ENCODE assay signal across 1 cellular context in the genomic region with DNA sequence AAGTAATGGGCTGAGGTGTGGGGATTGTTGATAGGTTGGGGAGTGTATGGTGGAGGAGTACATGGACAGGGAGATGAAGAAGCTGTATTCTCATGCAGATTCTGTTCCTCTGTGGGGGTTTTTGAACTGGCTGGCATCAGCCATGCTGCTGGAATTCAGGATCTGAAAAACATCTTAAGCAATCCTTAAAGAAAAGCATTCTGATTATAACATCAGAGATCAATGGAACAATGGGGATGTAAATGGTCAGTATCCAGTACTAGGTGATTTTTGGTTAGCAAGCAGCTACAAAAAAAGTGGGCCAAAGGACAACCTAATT.
TF ChIP-seq lines count a peak whose summit lies in the region.

No MANE protein-coding gene starts in this region.

TF ChIP-seq in GM23338, 12 proteins besides CTCF, POLR2A, EP300 and RAD21 (continued from another document):
- TF ChIP-seq, protein P1, sequence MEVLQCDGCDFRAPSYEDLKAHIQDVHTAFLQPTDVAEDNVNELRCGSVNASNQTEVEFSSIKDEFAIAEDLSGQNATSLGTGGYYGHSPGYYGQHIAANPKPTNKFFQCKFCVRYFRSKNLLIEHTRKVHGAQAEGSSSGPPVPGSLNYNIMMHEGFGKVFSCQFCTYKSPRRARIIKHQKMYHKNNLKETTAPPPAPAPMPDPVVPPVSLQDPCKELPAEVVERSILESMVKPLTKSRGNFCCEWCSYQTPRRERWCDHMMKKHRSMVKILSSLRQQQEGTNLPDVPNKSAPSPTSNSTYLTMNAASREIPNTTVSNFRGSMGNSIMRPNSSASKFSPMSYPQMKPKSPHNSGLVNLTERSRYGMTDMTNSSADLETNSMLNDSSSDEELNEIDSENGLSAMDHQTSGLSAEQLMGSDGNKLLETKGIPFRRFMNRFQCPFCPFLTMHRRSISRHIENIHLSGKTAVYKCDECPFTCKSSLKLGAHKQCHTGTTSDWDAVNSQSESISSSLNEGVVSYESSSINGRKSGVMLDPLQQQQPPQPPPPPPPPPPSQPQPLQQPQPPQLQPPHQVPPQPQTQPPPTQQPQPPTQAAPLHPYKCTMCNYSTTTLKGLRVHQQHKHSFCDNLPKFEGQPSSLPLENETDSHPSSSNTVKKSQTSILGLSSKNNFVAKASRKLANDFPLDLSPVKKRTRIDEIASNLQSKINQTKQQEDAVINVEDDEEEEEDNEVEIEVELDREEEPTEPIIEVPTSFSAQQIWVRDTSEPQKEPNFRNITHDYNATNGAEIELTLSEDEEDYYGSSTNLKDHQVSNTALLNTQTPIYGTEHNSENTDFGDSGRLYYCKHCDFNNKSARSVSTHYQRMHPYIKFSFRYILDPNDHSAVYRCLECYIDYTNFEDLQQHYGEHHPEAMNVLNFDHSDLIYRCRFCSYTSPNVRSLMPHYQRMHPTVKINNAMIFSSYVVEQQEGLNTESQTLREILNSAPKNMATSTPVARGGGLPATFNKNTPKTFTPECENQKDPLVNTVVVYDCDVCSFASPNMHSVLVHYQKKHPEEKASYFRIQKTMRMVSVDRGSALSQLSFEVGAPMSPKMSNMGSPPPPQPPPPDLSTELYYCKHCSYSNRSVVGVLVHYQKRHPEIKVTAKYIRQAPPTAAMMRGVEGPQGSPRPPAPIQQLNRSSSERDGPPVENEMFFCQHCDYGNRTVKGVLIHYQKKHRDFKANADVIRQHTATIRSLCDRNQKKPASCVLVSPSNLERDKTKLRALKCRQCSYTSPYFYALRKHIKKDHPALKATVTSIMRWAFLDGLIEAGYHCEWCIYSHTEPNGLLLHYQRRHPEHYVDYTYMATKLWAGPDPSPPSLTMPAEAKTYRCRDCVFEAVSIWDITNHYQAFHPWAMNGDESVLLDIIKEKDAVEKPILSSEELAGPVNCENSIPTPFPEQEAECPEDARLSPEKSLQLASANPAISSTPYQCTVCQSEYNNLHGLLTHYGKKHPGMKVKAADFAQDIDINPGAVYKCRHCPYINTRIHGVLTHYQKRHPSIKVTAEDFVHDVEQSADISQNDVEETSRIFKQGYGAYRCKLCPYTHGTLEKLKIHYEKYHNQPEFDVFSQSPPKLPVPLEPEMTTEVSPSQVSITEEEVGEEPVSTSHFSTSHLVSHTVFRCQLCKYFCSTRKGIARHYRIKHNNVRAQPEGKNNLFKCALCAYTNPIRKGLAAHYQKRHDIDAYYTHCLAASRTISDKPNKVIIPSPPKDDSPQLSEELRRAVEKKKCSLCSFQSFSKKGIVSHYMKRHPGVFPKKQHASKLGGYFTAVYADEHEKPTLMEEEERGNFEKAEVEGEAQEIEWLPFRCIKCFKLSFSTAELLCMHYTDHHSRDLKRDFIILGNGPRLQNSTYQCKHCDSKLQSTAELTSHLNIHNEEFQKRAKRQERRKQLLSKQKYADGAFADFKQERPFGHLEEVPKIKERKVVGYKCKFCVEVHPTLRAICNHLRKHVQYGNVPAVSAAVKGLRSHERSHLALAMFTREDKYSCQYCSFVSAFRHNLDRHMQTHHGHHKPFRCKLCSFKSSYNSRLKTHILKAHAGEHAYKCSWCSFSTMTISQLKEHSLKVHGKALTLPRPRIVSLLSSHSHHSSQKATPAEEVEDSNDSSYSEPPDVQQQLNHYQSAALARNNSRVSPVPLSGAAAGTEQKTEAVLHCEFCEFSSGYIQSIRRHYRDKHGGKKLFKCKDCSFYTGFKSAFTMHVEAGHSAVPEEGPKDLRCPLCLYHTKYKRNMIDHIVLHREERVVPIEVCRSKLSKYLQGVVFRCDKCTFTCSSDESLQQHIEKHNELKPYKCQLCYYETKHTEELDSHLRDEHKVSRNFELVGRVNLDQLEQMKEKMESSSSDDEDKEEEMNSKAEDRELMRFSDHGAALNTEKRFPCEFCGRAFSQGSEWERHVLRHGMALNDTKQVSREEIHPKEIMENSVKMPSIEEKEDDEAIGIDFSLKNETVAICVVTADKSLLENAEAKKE (CRISPR knock-in tag; IDR thresholded peaks at IDR 0.05), result peak; percentile 95
- TF ChIP-seq ZNF114 (CRISPR knock-in tag; IDR thresholded peaks at IDR 0.05) (no peak), NANOG (IDR thresholded peaks at IDR 0.05; ENCODE audit: borderline replicate concordance) (peak; percentile 63; the same call in 1 of the 2 replicates)
